In genomic region chr13:100588350-100589177, GRCh38 we compare ENCODE assay signal across 8 cellular contexts. TPM values are rescaled to one million over a fixed set of nuclear protein-coding genes. Genes with fewer than 3 reads are reported as not detected.
A peak's percentile ranks its signal among the peaks of the same experiment; 100 is the strongest.
DNase-seq lines count a peak whose midpoint lies in the region; ATAC-seq and TF ChIP-seq lines count a peak whose summit lies in the region.

GGACT (minus strand) TSS chr13:100588789; CDS start chr13:100532591, 56,198 bp downstream.

- DNase-seq in GM12865 (ENCODE audit: low read depth): peak; percentile 89
- peak; percentile 29 for DNase-seq in H4 (ENCODE audit: low spot score)
- peak; percentile 80 to 89 (median 83) for DNase-seq in T-helper 17 cell
- DNase-seq in astrocyte of the hippocampus (ENCODE audit: low read depth, low spot score): peak; percentile 87
- peak; percentile 68 for DNase-seq in iPS DF 6.9 (ENCODE audit: low read depth, low spot score)
- DNase-seq in NCI-H1105 (lab: John Stamatoyannopoulos, UW): no peak

- peak within 1 kb of the TSS; percentile 91 for H3K27ac Mint-ChIP-seq in T-helper 17 cell

- H3K4me2 ChIP-seq in skeletal muscle satellite cell (ENCODE audit: low read length): peak within 1 kb of the TSS; percentile 84

- TF ChIP-seq CTCF in GM12865 (IDR thresholded peaks at IDR 0.05; ENCODE audit: insufficient read depth, low read depth, low read length, missing control alignments): peak; percentile 87
- TF ChIP-seq CTCF in LNCAP (IDR thresholded peaks at IDR 0.05): peak; percentile 13; the same call in 1 of the 2 replicates

- H3K4me1 ChIP-seq in iPS DF 6.9 (ENCODE audit: control insufficient read depth, insufficient read depth, low read length) (peaks cover 2% of the 10 kb centered on the region; the same call in 1 of the 2 replicates), skeletal muscle satellite cell (ENCODE audit: control insufficient read depth, insufficient read depth, low read length) (peaks cover 5% of the 10 kb centered on the region)

- peak within 1 kb of the TSS; percentile 90 for H3K9ac ChIP-seq in skeletal muscle satellite cell (ENCODE audit: low read depth, low read length)

- H3K9me3 ChIP-seq in T-helper 17 cell (ENCODE audit: control insufficient read depth, low read length, poor library complexity, severe bottlenecking) (no peaks in the 10 kb centered on the region), iPS DF 6.9 (ENCODE audit: control insufficient read depth, insufficient read depth, low read length) (no peaks in the 10 kb centered on the region), skeletal muscle satellite cell (replicated peaks; ENCODE audit: low read length) (no peaks in the 10 kb centered on the region)

- WGBS in iPS DF 6.9 (ENCODE audit: insufficient coverage, insufficient read length): no CpG with 5 or more reads among the region's 82 CpGs

- no peaks in the 10 kb centered on the region for H3K27me3 Mint-ChIP-seq in T-helper 17 cell

- H3K27ac ChIP-seq in iPS DF 6.9 (ENCODE audit: low read length): no peak within 1 kb of the TSS

- H3K4me1 Mint-ChIP-seq in T-helper 17 cell: peaks cover 30% of the 10 kb centered on the region

- H3K36me3 Mint-ChIP-seq in T-helper 17 cell (ENCODE audit: low read depth): no peaks in the 10 kb centered on the region

- peak; percentile 96 for ATAC-seq in T-helper 17 cell

- H3K27me3 ChIP-seq in iPS DF 6.9 (ENCODE audit: control insufficient read depth, insufficient read depth, low read length): no peaks in the 10 kb centered on the region
- no peaks in the 10 kb centered on the region for H3K27me3 ChIP-seq in skeletal muscle satellite cell (ENCODE audit: control insufficient read depth, insufficient read depth, low read length)

- H3K36me3 ChIP-seq in iPS DF 6.9 (ENCODE audit: control insufficient read depth, insufficient read depth, low read length) (no peaks in the 10 kb centered on the region), skeletal muscle satellite cell (ENCODE audit: insufficient read depth, low read length) (no peaks in the 10 kb centered on the region)

- peak within 1 kb of the TSS; percentile 89 for H3K4me3 Mint-ChIP-seq in T-helper 17 cell

- H3K4me3 ChIP-seq in GM12865 (ENCODE audit: low read depth, low read length): peak within 1 kb of the TSS; percentile 84
- H3K4me3 ChIP-seq in iPS DF 6.9 (ENCODE audit: low read length): peak within 1 kb of the TSS; percentile 74; the same call in 1 of the 2 replicates
- H3K4me3 ChIP-seq in skeletal muscle satellite cell (ENCODE audit: low read length): peak within 1 kb of the TSS; percentile 80

RNA-seq across cellular contexts. Expression of gene GGACT, which starts in this region (rescaled TPM):
- total RNA-seq in H4 (2014; rRNA removed; shearing (Covaris generic)): 0.92 and 4.7 TPM in 2 replicates
- total RNA-seq in T-helper 17 cell: 1 to 10 TPM; 5.7 to 6.2 TPM
- total RNA-seq in skeletal muscle satellite cell (2012; rRNA removed): 5.9 and 8.9 TPM in 2 replicates
